ENCODE assay signal across 27 cellular contexts in the genomic region with DNA sequence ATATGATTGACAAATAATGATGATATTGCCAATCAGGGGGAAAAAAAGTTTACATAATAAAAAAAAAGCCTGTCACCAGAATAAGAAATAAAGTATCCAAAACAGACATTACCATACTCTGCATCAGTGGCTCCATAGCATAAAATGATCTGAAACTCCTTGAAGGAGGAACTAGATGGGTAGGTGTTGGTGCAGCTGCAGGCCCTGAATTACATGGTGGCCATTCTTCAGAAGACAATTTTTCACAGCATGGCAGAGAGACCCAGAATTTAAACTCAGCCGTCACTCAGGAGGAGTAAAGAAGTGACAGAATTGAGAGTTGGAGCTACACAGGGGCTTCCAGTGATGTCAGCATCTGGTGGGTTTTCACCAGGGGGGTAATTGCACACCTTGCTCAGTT.
DNase-seq lines count a peak whose midpoint lies in the region; ATAC-seq, FAIRE-seq and TF ChIP-seq lines count a peak whose summit lies in the region.
"Had no signal": no experiment of that assay in that cellular context is flagged by ENCODE, and none has a peak within 500 bp of the region (broad histone marks: within the 10 kb centered on the region; RNA-seq: fewer than 3 reads in every experiment).

No MANE protein-coding gene starts in this region.

- no peaks in the 10 kb centered on the region for H3K36me3 ChIP-seq in Karpas-422 (ENCODE audit: insufficient read depth, low read length)
- no peaks in the 10 kb centered on the region for H3K36me3 ChIP-seq in trophoblast cell (ENCODE audit: control insufficient read depth in 1 of 2, insufficient read depth in 2 of 2, low read length in 2 of 2)
- H3K36me3 ChIP-seq: BLaER1 treated with 17β-estradiol and CSF1 and Interleukin-3, amounts not matched to agents 10 nM and 100 nM; SJSA1 had no signal

- no peak overlapping the region for H2BK120ac ChIP-seq in trophoblast cell (ENCODE audit: insufficient read depth, low read length, poor library complexity)

- intact Hi-C loops in activated B cell treated with CpG ODN at 0.5 μM for 24 hours (cut with micrococcal nuclease) (loop anchor here (2.0 kb wide), 1 partner anchor 59 kb away; a partner anchor contains a TSS), Right ventricle myocardium inferior (cut with DNase I) (no loop called here)

- FAIRE-seq in RCC 7860 (lab: Jason Lieb, UNC) = no peak
- FAIRE-seq: A549 had no signal

- no peak overlapping the region for H3K14ac ChIP-seq in trophoblast cell (ENCODE audit: low read length)

- H2AFZ ChIP-seq in Karpas-422 (ENCODE audit: low read length) (peak overlapping the region; percentile 84; the same call in 1 of the 2 replicates), trophoblast cell (ENCODE audit: insufficient read depth, low read length, poor library complexity) (no peak overlapping the region)

- no peak overlapping the region for H4K8ac ChIP-seq in trophoblast cell (ENCODE audit: low read depth, low read length)

- peak overlapping the region; percentile 51 for H3K27ac Mint-ChIP-seq in activated B cell treated with CpG ODN at 0.5 μM for 24 hours
- H3K27ac Mint-ChIP-seq: CD8-positive, alpha-beta T cell; T-helper 1 cell treated with Interleukin-12 subunit alpha and Interleukin-12 subunit beta and Interleukin-4 antibody, amounts not matched to agents 30 μg/mL and 1 μg/mL, for 36 hours had no signal

- H3K4me1 Mint-ChIP-seq in activated B cell treated with CpG ODN at 0.5 μM for 24 hours = peaks cover 17% of the 10 kb centered on the region

- TF ChIP-seq CTCF in GM10248 (IDR thresholded peaks at IDR 0.05; ENCODE audit: control extremely low read depth, extremely low read depth, low read depth, missing control alignments) (no peak), activated B cell treated with CpG ODN at 0.5 μM for 24 hours (IDR thresholded peaks at IDR 0.05) (no peak)

- DNase-seq in GM10248 (ENCODE audit: extremely low spot score) (peak; percentile 24), Karpas-422 (peak; percentile 70), activated B cell treated with CpG ODN at 0.5 μM for 24 hours (no peak), trophoblast cell (no peak), RCC 7860 (ENCODE audit: low spot score) (no peak), SIG-M5 treated with dmso at 0.1 percent for 504 hours (lab: John Stamatoyannopoulos, UW; ENCODE audit: unreplicated experiment) (no peak), Right ventricle myocardium inferior (ENCODE audit: missing footprints) (no peak)
- DNase-seq: Calu3; CD8-positive, alpha-beta T cell; DMS53; EL; GOT3; KG1; NCI-H1092; NCI-H146; NCI-H2081; NCI-H2171 treated with DMSO at 0.1 percent for 48 hours; NCI-H446; NCI-H526 treated with DMSO at 0.1 percent for 48 hours; NK-92 treated with Interleukin-12 subunit alpha and Interleukin-12 subunit beta, amount 100 ng/mL, for 24 hours; PC-3 had no signal

- H3K4me3 ChIP-seq in Karpas-422 (ENCODE audit: low read length) (no peak overlapping the region), trophoblast cell (ENCODE audit: low read depth, low read length) (no peak overlapping the region)
- H3K4me3 ChIP-seq: A549; BLaER1 treated with 17β-estradiol and CSF1 and Interleukin-3, amounts not matched to agents 10 nM and 100 nM; SJSA1 had no signal

- no peaks in the 10 kb centered on the region for H3K9me3 Mint-ChIP-seq in activated B cell treated with CpG ODN at 0.5 μM for 24 hours
- H3K9me3 Mint-ChIP-seq: CD8-positive, alpha-beta T cell; T-helper 1 cell treated with Interleukin-12 subunit alpha and Interleukin-12 subunit beta and Interleukin-4 antibody, amounts not matched to agents 30 μg/mL and 1 μg/mL, for 36 hours had no signal

- H4K91ac ChIP-seq in trophoblast cell (ENCODE audit: low read depth, low read length) = no peak overlapping the region

- H3K18ac ChIP-seq in trophoblast cell (ENCODE audit: low read length) = no peak overlapping the region

- H2BK12ac ChIP-seq in trophoblast cell (ENCODE audit: low read length) = no peak overlapping the region

- H3K27ac ChIP-seq in Karpas-422 (ENCODE audit: low read length) = peak overlapping the region; percentile 70
- H3K27ac ChIP-seq in trophoblast cell (ENCODE audit: low read depth, low read length) = no peak overlapping the region
- H3K27ac ChIP-seq: A549; BLaER1 treated with 17β-estradiol and CSF1 and Interleukin-3, amounts not matched to agents 10 nM and 100 nM; SJSA1 had no signal

- H3K79me2 ChIP-seq in Karpas-422 (ENCODE audit: low read length) = no peaks in the 10 kb centered on the region
- H3K79me2 ChIP-seq in trophoblast cell (ENCODE audit: control insufficient read depth, insufficient read depth, low read length, poor library complexity) = no peaks in the 10 kb centered on the region

- H3K27me3 ChIP-seq in Karpas-422 (ENCODE audit: low read length) = no peaks in the 10 kb centered on the region
- H3K27me3 ChIP-seq in trophoblast cell (ENCODE audit: insufficient read depth, low read length) = no peaks in the 10 kb centered on the region
- H3K27me3 ChIP-seq: BLaER1 treated with 17β-estradiol and CSF1 and Interleukin-3, amounts not matched to agents 10 nM and 100 nM; SJSA1 had no signal

- ATAC-seq in activated B cell treated with CpG ODN at 0.5 μM for 24 hours (ENCODE audit: low read depth) = peak; percentile 78
- ATAC-seq in HG02623 (IDR thresholded peaks at IDR 0.05; ENCODE audit: unreplicated experiment) = no peak
- no peak for ATAC-seq in Right ventricle myocardium inferior
- ATAC-seq: A549; CD8-positive, alpha-beta T cell; HCT116; PC-3 had no signal

- no peaks in the 10 kb centered on the region for H4K20me1 ChIP-seq in Karpas-422 (ENCODE audit: insufficient read depth, low read depth, low read length)
- H4K20me1 ChIP-seq: BLaER1 treated with 17β-estradiol and CSF1 and Interleukin-3, amounts not matched to agents 10 nM and 100 nM had no signal

- H3K23ac ChIP-seq in trophoblast cell (ENCODE audit: low read length) = peak overlapping the region; percentile 50

- WGBS in trophoblast cell (ENCODE audit: extremely low coverage, insufficient coverage, insufficient read length) = no CpG with 5 or more reads among the region's 1 CpG

- H3K4me2 ChIP-seq in Karpas-422 (ENCODE audit: low read depth, low read length, poor library complexity, severe bottlenecking) (no peak overlapping the region), trophoblast cell (ENCODE audit: low read length) (no peak overlapping the region)
- H3K4me2 ChIP-seq: A549; BLaER1 treated with 17β-estradiol and CSF1 and Interleukin-3, amounts not matched to agents 10 nM and 100 nM had no signal

- no peaks in the 10 kb centered on the region for H3K27me3 Mint-ChIP-seq in activated B cell treated with CpG ODN at 0.5 μM for 24 hours

- POLR2A ChIA-PET in GM10248 (lab: Yijun Ruan, JAX) = no interaction called here
- POLR2A ChIA-PET in activated B cell treated with CpG ODN at 0.5 μM for 24 hours (lab: Charles Lee) = no interaction called here

- no peaks in the 10 kb centered on the region for H3K79me1 ChIP-seq in trophoblast cell (ENCODE audit: low read length)

- H3K9ac ChIP-seq in Karpas-422 (ENCODE audit: low read length) (no peak overlapping the region), trophoblast cell (ENCODE audit: low read length) (no peak overlapping the region)
- H3K9ac ChIP-seq: BLaER1 treated with 17β-estradiol and CSF1 and Interleukin-3, amounts not matched to agents 10 nM and 100 nM had no signal

- H3K4me3 Mint-ChIP-seq in activated B cell treated with CpG ODN at 0.5 μM for 24 hours = peak overlapping the region; percentile 57
- H3K4me3 Mint-ChIP-seq: CD8-positive, alpha-beta T cell; T-helper 1 cell treated with Interleukin-12 subunit alpha and Interleukin-12 subunit beta and Interleukin-4 antibody, amounts not matched to agents 30 μg/mL and 1 μg/mL, for 36 hours had no signal

- no peak overlapping the region for H3K4ac ChIP-seq in trophoblast cell (ENCODE audit: low read depth, low read length)

- H3K9me3 ChIP-seq in Karpas-422 (ENCODE audit: low read length) = no peaks in the 10 kb centered on the region
- no peaks in the 10 kb centered on the region for H3K9me3 ChIP-seq in trophoblast cell (ENCODE audit: insufficient read depth, low read depth, low read length)
- H3K9me3 ChIP-seq: A549, SJSA1 had no signal

- H3K9me2 ChIP-seq in Karpas-422 (replicated peaks; ENCODE audit: insufficient read depth, low read length) = no peaks in the 10 kb centered on the region

- CTCF ChIA-PET in GM10248 (lab: Yijun Ruan, JAX) = no interaction called here
- CTCF ChIA-PET in activated B cell treated with CpG ODN at 0.5 μM for 24 hours (lab: Charles Lee) = no interaction called here

- H3K4me1 ChIP-seq in Karpas-422 (ENCODE audit: low read length) = peaks cover 17% of the 10 kb centered on the region
- peaks cover 0 to 3% of the 10 kb centered on the region in 2 experiments for H3K4me1 ChIP-seq in trophoblast cell (ENCODE audit: control insufficient read depth in 1 of 2, insufficient read depth in 2 of 2, low read length in 2 of 2)
- H3K4me1 ChIP-seq: A549, SJSA1 had no signal

- H2AK5ac ChIP-seq in trophoblast cell (ENCODE audit: low read length) = no peak overlapping the region

- no peak overlapping the region for H4K12ac ChIP-seq in trophoblast cell (ENCODE audit: low read depth, low read length)

- H3K36me3 Mint-ChIP-seq in activated B cell treated with CpG ODN at 0.5 μM for 24 hours (ENCODE audit: low read depth) = no peaks in the 10 kb centered on the region
- H3K36me3 Mint-ChIP-seq: CD8-positive, alpha-beta T cell had no signal

- no peak overlapping the region for H2BK5ac ChIP-seq in trophoblast cell (ENCODE audit: low read depth, low read length, poor library complexity)

Comparison
In these comparisons a context has a peak if more than half of its experiments do, and no peak if none do; other contexts are left out.
1. DNase-seq: peak in GM10248 (single experiment) and Karpas-422 (single experiment); none in activated B cell treated with CpG ODN at 0.5 μM for 24 hours (single experiment), trophoblast cell (0 of 2), RCC 7860 (single experiment), SIG-M5 treated with dmso at 0.1 percent for 504 hours (single experiment) and Right ventricle myocardium inferior (single experiment).